ENCODE assay signal across 1 cellular context in the genomic region with DNA sequence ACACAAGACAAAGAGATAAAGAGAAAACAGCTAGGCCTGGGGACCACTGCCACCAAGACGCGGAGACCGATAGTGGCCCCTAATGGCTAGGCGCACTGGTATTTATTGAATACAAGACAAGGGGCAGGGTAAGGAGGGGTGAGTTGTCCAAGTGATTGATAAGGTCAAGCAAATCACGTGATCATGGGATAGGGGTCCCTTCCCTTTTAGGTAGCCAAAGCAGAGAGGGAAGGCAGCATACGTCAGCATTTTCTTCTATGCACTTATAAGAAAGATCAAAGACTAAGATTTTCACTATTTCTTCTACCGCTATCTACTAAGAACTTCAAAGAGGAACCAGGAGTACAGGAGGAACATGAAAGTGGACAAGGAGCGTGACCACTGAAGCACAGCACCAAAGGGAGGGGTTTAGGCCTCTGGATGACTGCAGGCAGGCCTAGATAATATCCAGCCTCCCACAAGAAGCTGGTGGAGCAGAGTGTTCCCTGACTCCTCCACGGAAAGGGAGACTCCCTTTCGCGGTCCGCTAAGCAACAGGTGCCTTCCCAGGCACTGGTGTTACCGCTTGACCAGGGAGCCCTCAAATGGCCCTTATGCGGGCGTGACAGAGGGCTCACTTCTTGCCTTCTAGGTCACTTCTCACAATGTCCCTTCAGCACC. TPM values are rescaled to one million over a fixed set of nuclear protein-coding genes. Genes with fewer than 3 reads are reported as not detected.
"Had no signal": no experiment of that assay in that cellular context is flagged by ENCODE, and none has a peak within 500 bp of the region (broad histone marks: within the 10 kb centered on the region; RNA-seq: fewer than 3 reads in every experiment).

No MANE protein-coding gene starts in this region.

RNA-seq across cellular contexts. Expression of a gene that starts 39.2 kb away (rescaled TPM):
- total RNA-seq: ascending aorta had no signal
